Comparison of ENCODE assay signal across 29 cellular contexts in genomic region chr1:11581455-11581854, GRCh38.
"Had no signal": no experiment of that assay in that cellular context is flagged by ENCODE, and none has a peak within 500 bp of the region (broad histone marks: within the 10 kb centered on the region; RNA-seq: fewer than 3 reads in every experiment).

No MANE protein-coding gene starts in this region.

- H2AFZ ChIP-seq: neural progenitor cell, parathyroid adenoma had no signal

- H3K4me2 ChIP-seq: neural progenitor cell had no signal

- H3K36me3 ChIP-seq: neural progenitor cell, ovary, right lobe of liver, sigmoid colon, thoracic aorta, thyroid gland, tibial nerve, upper lobe of left lung, uterus had no signal

- ATAC-seq: naive thymus-derived CD4-positive, alpha-beta T cell; natural killer cell; psoas muscle; right cardiac atrium; right lobe of liver; stimulated activated memory B cell treated with anti-CD40 and anti-IgM and Interleukin-4, amounts not matched to agents 10 μg/mL and 1 μg/mL and 100 μg/mL, for 72 hours; stimulated activated naive CD8-positive, alpha-beta T cell treated with anti-CD3 and anti-CD28 coated beads, Interleukin-15, amount 100 ng/mL, for 72 hours; stimulated activated naive CD8-positive, alpha-beta T cell treated with anti-CD3 and anti-CD28 coated beads, Interleukin-15, Interleukin-2, amounts not matched to agents 100 U/mL and 50 U/mL, for 24 hours had no signal

- DNase-seq: naive thymus-derived CD4-positive, alpha-beta T cell; natural killer cell; occipital lobe; ovary; psoas muscle; right cardiac atrium; sigmoid colon; small intestine; stimulated activated CD4-positive, alpha-beta T cell treated with anti-CD3 and anti-CD28 coated beads, Interleukin-12 subunit alpha, Interleukin-12 subunit beta, amount 100 ng/mL, for 4 hours; stimulated activated CD4-positive, alpha-beta T cell treated with anti-CD3 and anti-CD28 coated beads, Interleukin-1b, Interleukin-23, amount 100 ng/mL, for 48 hours; stimulated activated CD4-positive, alpha-beta T cell treated with anti-CD3 and anti-CD28 coated beads, Interleukin-4, amount 100 ng/mL, for 1 hour; stimulated activated CD4-positive, alpha-beta T cell treated with anti-CD3 and anti-CD28 coated beads, Interleukin-4, amount 100 ng/mL, for 4 hours; stimulated activated CD8-positive, alpha-beta memory T cell treated with anti-CD3 and anti-CD28 coated beads, Interleukin-4, amount 100 ng/mL, for 48 hours; stimulated activated naive CD4-positive, alpha-beta T cell; stimulated activated naive CD8-positive, alpha-beta T cell treated with anti-CD3 and anti-CD28 coated beads, Interleukin-15, amount 100 ng/mL, for 72 hours; stimulated activated naive CD8-positive, alpha-beta T cell treated with anti-CD3 and anti-CD28 coated beads, Interleukin-15, Interleukin-2, amounts not matched to agents 100 U/mL and 50 U/mL, for 24 hours; substantia nigra; thyroid gland; trophoblast cell; upper lobe of left lung; uterus had no signal

- H3K27ac Mint-ChIP-seq: naive thymus-derived CD4-positive, alpha-beta T cell; natural killer cell; nephron; neural progenitor cell; progenitor cell of endocrine pancreas; stimulated activated memory B cell treated with anti-CD40 and anti-IgM and Interleukin-4, amounts not matched to agents 10 μg/mL and 1 μg/mL and 100 μg/mL, for 72 hours; stimulated activated naive CD8-positive, alpha-beta T cell treated with anti-CD3 and anti-CD28 coated beads, Interleukin-15, amount 100 ng/mL, for 72 hours had no signal

- H3K9ac ChIP-seq: neural progenitor cell, parathyroid adenoma had no signal

- H3K27me3 ChIP-seq: neural progenitor cell, ovary, right lobe of liver, thyroid gland, upper lobe of left lung, uterus had no signal

- H3K9me3 ChIP-seq: ovary, psoas muscle, right lobe of liver, sigmoid colon, thoracic aorta, thyroid gland, tibial nerve, upper lobe of left lung, uterus had no signal

- H3K4me3 Mint-ChIP-seq: naive thymus-derived CD4-positive, alpha-beta T cell; natural killer cell; nephron; neural progenitor cell; stimulated activated memory B cell treated with anti-CD40 and anti-IgM and Interleukin-4, amounts not matched to agents 10 μg/mL and 1 μg/mL and 100 μg/mL, for 72 hours; stimulated activated naive CD8-positive, alpha-beta T cell treated with anti-CD3 and anti-CD28 coated beads, Interleukin-15, amount 100 ng/mL, for 72 hours had no signal

- H3K4me1 Mint-ChIP-seq: natural killer cell; nephron; stimulated activated memory B cell treated with anti-CD40 and anti-IgM and Interleukin-4, amounts not matched to agents 10 μg/mL and 1 μg/mL and 100 μg/mL, for 72 hours; stimulated activated naive CD8-positive, alpha-beta T cell treated with anti-CD3 and anti-CD28 coated beads, Interleukin-15, amount 100 ng/mL, for 72 hours had no signal

- H3K27ac ChIP-seq: neural progenitor cell, ovary, parathyroid adenoma, psoas muscle, right lobe of liver, sigmoid colon, thoracic aorta, thyroid gland, tibial nerve, upper lobe of left lung, uterus had no signal

- H3K4me1 ChIP-seq: parathyroid adenoma, psoas muscle, right lobe of liver, sigmoid colon, thyroid gland, tibial nerve, upper lobe of left lung, uterus had no signal

- H3K79me2 ChIP-seq: parathyroid adenoma had no signal

- H3K36me3 Mint-ChIP-seq: natural killer cell; neural progenitor cell; stimulated activated memory B cell treated with anti-CD40 and anti-IgM and Interleukin-4, amounts not matched to agents 10 μg/mL and 1 μg/mL and 100 μg/mL, for 72 hours had no signal

- H3K4me3 ChIP-seq: neural progenitor cell, ovary, psoas muscle, right lobe of liver, sigmoid colon, thoracic aorta, thyroid gland, tibial nerve, upper lobe of left lung, uterus had no signal

- H3K9me3 Mint-ChIP-seq: natural killer cell; nephron; stimulated activated memory B cell treated with anti-CD40 and anti-IgM and Interleukin-4, amounts not matched to agents 10 μg/mL and 1 μg/mL and 100 μg/mL, for 72 hours; stimulated activated naive CD8-positive, alpha-beta T cell treated with anti-CD3 and anti-CD28 coated beads, Interleukin-15, amount 100 ng/mL, for 72 hours had no signal
